ENCODE assay signal across 8 cellular contexts in the genomic region with DNA sequence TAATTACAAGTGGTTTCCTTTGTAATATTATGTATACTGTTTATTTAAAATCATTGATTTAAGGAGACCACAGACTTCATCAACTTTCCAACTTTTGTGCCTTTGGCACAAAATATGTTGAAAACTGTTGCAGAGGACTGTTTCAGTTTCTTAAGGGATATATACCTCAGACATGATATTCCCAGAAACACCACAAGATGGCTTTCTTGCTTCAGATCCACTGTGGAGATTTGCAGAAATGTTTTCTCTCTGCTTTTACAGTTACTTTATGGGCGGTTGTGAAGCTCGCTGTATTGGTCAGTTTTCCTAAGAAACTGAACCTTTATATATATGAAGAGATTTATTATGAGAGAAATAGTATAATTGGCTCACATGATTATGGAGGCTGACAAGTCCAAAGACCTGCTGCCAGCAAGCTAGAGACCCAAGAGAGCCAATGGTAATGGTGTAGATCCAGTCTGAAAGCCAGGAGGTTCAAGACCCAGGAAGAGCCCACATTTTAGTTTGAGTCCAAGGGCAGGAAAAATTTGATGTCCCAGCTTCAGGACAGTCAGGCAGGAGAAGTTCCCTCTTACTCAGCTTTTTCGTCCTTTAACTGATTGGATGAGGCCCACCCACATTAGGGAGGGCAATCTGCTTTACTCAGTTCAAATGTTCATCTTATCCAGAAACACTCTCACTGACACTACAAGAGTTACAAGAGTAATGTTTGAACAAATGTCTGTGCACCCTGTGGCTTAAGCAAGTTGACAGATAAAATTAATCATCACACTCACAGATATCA. TPM values are rescaled to one million over a fixed set of nuclear protein-coding genes. Genes with fewer than 3 reads are reported as not detected.
DNase-seq lines count a peak whose midpoint lies in the region; ATAC-seq, FAIRE-seq and TF ChIP-seq lines count a peak whose summit lies in the region.

No MANE protein-coding gene starts in this region.

- H3K9me3 ChIP-seq in MM.1S (replicated peaks; ENCODE audit: insufficient read depth, low read length) (no peaks in the 10 kb centered on the region), upper lobe of right lung (no peaks in the 10 kb centered on the region)

- no peaks in the 10 kb centered on the region for H3K9me2 ChIP-seq in MM.1S (replicated peaks; ENCODE audit: insufficient read depth, low read length)

- H3K27me3 ChIP-seq in MM.1S (replicated peaks; ENCODE audit: insufficient read depth, low read length) (no peaks in the 10 kb centered on the region), upper lobe of right lung (no peaks in the 10 kb centered on the region)

- no peak overlapping the region for H3K9ac ChIP-seq in MM.1S (ENCODE audit: low read length)

- H3K4me1 ChIP-seq in MM.1S (ENCODE audit: low read length): no peaks in the 10 kb centered on the region
- H3K4me1 ChIP-seq in upper lobe of right lung: no peaks in the 10 kb centered on the region

- H3K36me3 ChIP-seq in MM.1S (replicated peaks; ENCODE audit: insufficient read depth, low read length) (no peaks in the 10 kb centered on the region; the same call in 1 of the 2 replicates), upper lobe of right lung (no peaks in the 10 kb centered on the region)

- intact Hi-C loops in upper lobe of right lung (cut with DNase I): no loop called here

- peak; percentile 98 for FAIRE-seq in islet of Langerhans (lab: Jason Lieb, UNC)

- H3K27ac ChIP-seq in MM.1S (ENCODE audit: low read length): no peak overlapping the region
- no peak overlapping the region for H3K27ac ChIP-seq in upper lobe of right lung

- no peak overlapping the region for H3K4me2 ChIP-seq in MM.1S (ENCODE audit: low read depth, low read length)

- no peak overlapping the region for H2AFZ ChIP-seq in MM.1S (ENCODE audit: low read length)

- ATAC-seq in GM18858 (IDR thresholded peaks at IDR 0.05; ENCODE audit: unreplicated experiment) (peak; percentile 77), upper lobe of right lung (peak; percentile 87), HG02642 (IDR thresholded peaks at IDR 0.05; ENCODE audit: poor library complexity, unreplicated experiment) (no peak)
- no peak for ATAC-seq in stimulated activated naive CD8-positive, alpha-beta T cell treated with anti-CD3 and anti-CD28 coated beads, Interleukin-15, Interleukin-2, amounts not matched to agents 100 U/mL and 50 U/mL, for 24 hours

- POLR2A ChIA-PET in AG04449 (lab: Yijun Ruan, JAX): no interaction called here

- CTCF ChIA-PET in AG04449 (lab: Yijun Ruan, JAX): interaction anchor here (0.6 to 18.3 kb wide), 20 partner anchors 9 to 352 kb away, joined by 3 to 305 read pairs (median 4); a partner anchor contains a TSS

- H3F3A ChIP-seq in MM.1S (ENCODE audit: insufficient read depth, low read length): no peaks in the 10 kb centered on the region

- DNase-seq in AG04449 (ENCODE audit: low read depth, low spot score) (peak; percentile 14), MM.1S (peak; percentile 59), astrocyte of the hippocampus (ENCODE audit: low read depth, low spot score) (peak; percentile 67), upper lobe of right lung (no peak)
- DNase-seq in stimulated activated naive CD8-positive, alpha-beta T cell treated with anti-CD3 and anti-CD28 coated beads, Interleukin-15, Interleukin-2, amounts not matched to agents 100 U/mL and 50 U/mL, for 24 hours: no peak

- no peak overlapping the region for H3K4me3 ChIP-seq in AG04449 (ENCODE audit: low read depth, low read length)
- H3K4me3 ChIP-seq in MM.1S (ENCODE audit: low read length): no peak overlapping the region
- H3K4me3 ChIP-seq in upper lobe of right lung: no peak overlapping the region

- TF ChIP-seq CTCF in AG04449 (IDR thresholded peaks at IDR 0.05; ENCODE audit: insufficient read depth, low read length, missing control alignments): peak; percentile 60
- TF ChIP-seq CTCF in MM.1S (IDR thresholded peaks at IDR 0.05; ENCODE audit: low read length): peak; percentile 58
- TF ChIP-seq CTCF in upper lobe of right lung (IDR thresholded peaks at IDR 0.05): peak; percentile 65

- H4K20me1 ChIP-seq in MM.1S (ENCODE audit: insufficient read depth, low read length): no peaks in the 10 kb centered on the region

- H3K79me2 ChIP-seq in MM.1S (ENCODE audit: low read length): peaks cover 4% of the 10 kb centered on the region; the same call in 1 of the 2 replicates

RNA-seq across cellular contexts. Expression of a gene that starts 12.8 kb away (rescaled TPM):
- total RNA-seq in upper lobe of right lung: 14.7 TPM

Comparison
In these comparisons a context has a peak if more than half of its experiments do, and no peak if none do; other contexts are left out.
1. DNase-seq: peak in AG04449 (single experiment), MM.1S (single experiment) and astrocyte of the hippocampus (single experiment); none in upper lobe of right lung (single experiment) and stimulated activated naive CD8-positive, alpha-beta T cell treated with anti-CD3 and anti-CD28 coated beads, Interleukin-15, Interleukin-2, amounts not matched to agents 100 U/mL and 50 U/mL, for 24 hours (single experiment).
2. ATAC-seq: peak in GM18858 (single experiment) and upper lobe of right lung (single experiment); none in stimulated activated naive CD8-positive, alpha-beta T cell treated with anti-CD3 and anti-CD28 coated beads, Interleukin-15, Interleukin-2, amounts not matched to agents 100 U/mL and 50 U/mL, for 24 hours (single experiment) and HG02642 (single experiment).
3. Peak in every context shown above with its lines, with median percentiles within 50 percentile points of each other: CTCF ChIP-seq.